ENCODE assay signal across 2 cellular contexts in genomic region chr11:73784734-73785133, GRCh38.
TF ChIP-seq lines count a peak whose summit lies in the region.

No MANE protein-coding gene starts in this region.

TF ChIP-seq in GM23338, 12 proteins besides CTCF, POLR2A, EP300 and RAD21:
- TF ChIP-seq REST (IDR thresholded peaks at IDR 0.05; ENCODE audit: unreplicated experiment), result no peak
- no peak for TF ChIP-seq POLR2AphosphoS5 (IDR thresholded peaks at IDR 0.05; ENCODE audit: low read depth)
- no peak for TF ChIP-seq ETS1 (IDR thresholded peaks at IDR 0.05)
- TF ChIP-seq EZH2 (IDR thresholded peaks at IDR 0.05; ENCODE audit: low read depth, unreplicated experiment), result no peak
- TF ChIP-seq ZNF114 (CRISPR knock-in tag; IDR thresholded peaks at IDR 0.05), result no peak
- TF ChIP-seq ZNF462 (CRISPR knock-in tag; IDR thresholded peaks at IDR 0.05), result no peak

TF ChIP-seq in HepG2, 621 proteins besides CTCF, POLR2A, EP300 and RAD21:
- 0 out of 2 replicates have a peak, but pooled peaks have one; percentile 4 for TF ChIP-seq NCOR1 (IDR thresholded peaks at IDR 0.05; ENCODE audit: borderline replicate concordance, low read length)
- TF ChIP-seq SALL2 (CRISPR knock-in tag; IDR thresholded peaks at IDR 0.05), result no peak
- no peak for TF ChIP-seq SCMH1 (CRISPR knock-in tag; IDR thresholded peaks at IDR 0.05; ENCODE audit: borderline replicate concordance)
- no peak for TF ChIP-seq CBX2 (IDR thresholded peaks at IDR 0.05; ENCODE audit: low read depth, low read length)
- TF ChIP-seq CBX2 (CRISPR knock-in tag; IDR thresholded peaks at IDR 0.05; ENCODE audit: low read depth), result no peak
- no peak for TF ChIP-seq REST (IDR thresholded peaks at IDR 0.05; ENCODE audit: borderline replicate concordance in 1 of 2, low read depth in 1 of 2, low read length in 2 of 2)
